In genomic region chr2:177733-178132, GRCh38 we compare ENCODE assay signal across 27 cellular contexts.
DNase-seq lines count a peak whose midpoint lies in the region; ATAC-seq, FAIRE-seq and TF ChIP-seq lines count a peak whose summit lies in the region.
"Had no signal": no experiment of that assay in that cellular context is flagged by ENCODE, and none has a peak within 500 bp of the region (broad histone marks: within the 10 kb centered on the region; RNA-seq: fewer than 3 reads in every experiment).

No MANE protein-coding gene starts in this region.

- peak; percentile 16 for FAIRE-seq in HTR-8/SVneo (lab: Jason Lieb, UNC)
- FAIRE-seq: A204.1, endothelial cell of umbilical vein, G401.6, K562 had no signal

- peak overlapping the region; percentile 88 for H3K27ac Mint-ChIP-seq in chondrocyte (ENCODE audit: unreplicated experiment)
- H3K27ac Mint-ChIP-seq in naive thymus-derived CD4-positive, alpha-beta T cell: peak overlapping the region in 8 of 9 donors; percentile 77 to 98 (median 88)
- H3K27ac Mint-ChIP-seq: type B pancreatic cell had no signal

- intact Hi-C loops in naive thymus-derived CD4-positive, alpha-beta T cell (cut with micrococcal nuclease): loop anchor here in 1 of 2 donors (2.0 to 5.0 kb wide), 4 partner anchors 40 to 500 kb away; partner anchors contain the start of gene TMEM18
- intact Hi-C loops in right cardiac atrium (cut with DNase I): no loop called here

- ATAC-seq in naive thymus-derived CD4-positive, alpha-beta T cell: no peak
- no peak for ATAC-seq in right cardiac atrium
- ATAC-seq: K562, Right ventricle myocardium inferior had no signal

- H3K27me3 ChIP-seq in naive thymus-derived CD4-positive, alpha-beta T cell (ENCODE audit: control insufficient read depth in 2 of 2, insufficient read depth in 2 of 2, low read length in 2 of 2): no peaks in the 10 kb centered on the region
- H3K27me3 ChIP-seq in right cardiac atrium (ENCODE audit: control insufficient read depth, insufficient read depth): no peaks in the 10 kb centered on the region
- H3K27me3 ChIP-seq: dorsolateral prefrontal cortex had no signal

- H3K4me3 ChIP-seq in naive thymus-derived CD4-positive, alpha-beta T cell (ENCODE audit: low read length): no peak overlapping the region
- no peak overlapping the region for H3K4me3 ChIP-seq in right cardiac atrium (ENCODE audit: low read length)
- H3K4me3 ChIP-seq: dorsolateral prefrontal cortex, K562, smooth muscle cell had no signal

- H3K36me3 Mint-ChIP-seq in chondrocyte (ENCODE audit: low read depth): no peaks in the 10 kb centered on the region
- H3K36me3 Mint-ChIP-seq in naive thymus-derived CD4-positive, alpha-beta T cell: peaks cover 0 to 5% (median 0%) of the 10 kb centered on the region in 5 donors
- H3K36me3 Mint-ChIP-seq: type B pancreatic cell had no signal

- no peaks in the 10 kb centered on the region for H3K9me3 ChIP-seq in naive thymus-derived CD4-positive, alpha-beta T cell (ENCODE audit: control insufficient read depth in 2 of 3, low read length in 3 of 3)
- no peaks in the 10 kb centered on the region for H3K9me3 ChIP-seq in right cardiac atrium (ENCODE audit: control insufficient read depth, low read length)

- no peaks in the 10 kb centered on the region for H3K9me3 Mint-ChIP-seq in chondrocyte (ENCODE audit: low read depth)
- peaks cover 0 to 5% (median 0%) of the 10 kb centered on the region in 11 donors for H3K9me3 Mint-ChIP-seq in naive thymus-derived CD4-positive, alpha-beta T cell
- H3K9me3 Mint-ChIP-seq: type B pancreatic cell had no signal

- WGBS in right cardiac atrium: 78% methylated on average over 2 of the region's 2 CpGs

- TF ChIP-seq CTCF in chondrocyte (IDR thresholded peaks at IDR 0.05): no peak

- no peak overlapping the region for H3K4me3 Mint-ChIP-seq in chondrocyte (ENCODE audit: unreplicated experiment)
- peak overlapping the region in 8 of 10 donors; percentile 4 to 79 (median 67) for H3K4me3 Mint-ChIP-seq in naive thymus-derived CD4-positive, alpha-beta T cell
- H3K4me3 Mint-ChIP-seq: type B pancreatic cell had no signal

- POLR2A ChIA-PET in naive thymus-derived CD4-positive, alpha-beta T cell (lab: Charles Lee): interaction anchor here (0.7 to 2.6 kb wide), 5 partner anchors 9 to 86 kb away, joined by 3 to 12 read pairs (median 3); partner anchors contain the start of gene SH3YL1

- no peaks in the 10 kb centered on the region for H3K36me3 ChIP-seq in naive thymus-derived CD4-positive, alpha-beta T cell (ENCODE audit: control insufficient read depth in 2 of 3, insufficient read depth in 3 of 3, low read length in 3 of 3)

- CTCF ChIA-PET in naive thymus-derived CD4-positive, alpha-beta T cell (lab: Charles Lee): interaction anchor here (2.1 kb wide), 1 partner anchor 25 kb away, joined by 10 read pairs; no protein-coding TSS in a partner anchor

- peaks cover 46% of the 10 kb centered on the region for H3K4me1 Mint-ChIP-seq in chondrocyte (ENCODE audit: low read depth)
- peaks cover 22 to 57% (median 49%) of the 10 kb centered on the region in 7 donors for H3K4me1 Mint-ChIP-seq in naive thymus-derived CD4-positive, alpha-beta T cell

- DNase-seq in NCI-H748 (lab: John Stamatoyannopoulos, UW; ENCODE audit: unreplicated experiment): peak; percentile 80
- DNase-seq in NCI-H748 treated with DMSO at 0.1 percent for 48 hours (lab: John Stamatoyannopoulos, UW): no peak
- DNase-seq in HTR-8/SVneo (ENCODE audit: insufficient read length, low spot score): no peak
- no peak for DNase-seq in chondrocyte (ENCODE audit: low spot score)
- no peak for DNase-seq in naive thymus-derived CD4-positive, alpha-beta T cell
- no peak for DNase-seq in HuH-7 (ENCODE audit: low spot score)
- no peak for DNase-seq in right cardiac atrium
- no peak for DNase-seq in OCI-M1 (lab: John Stamatoyannopoulos, UW)
- DNase-seq: activated effector memory CD4-positive, alpha-beta T cell treated with anti-CD3 and anti-CD28 coated beads, Interleukin-2, amount 50 U/mL, for 16 hours; activated T-cell treated with anti-CD3 and anti-CD28 coated beads for 4 hours; DMS153; dorsolateral prefrontal cortex; GOT3; islet precursor cell; midbrain; NCI-H1436; NCI-H82; stimulated activated CD4-positive, alpha-beta T cell treated with anti-CD3 and anti-CD28 coated beads, Interleukin-1b, Interleukin-23, amount 100 ng/mL, for 48 hours; stimulated activated CD8-positive, alpha-beta memory T cell treated with anti-CD3 and anti-CD28 coated beads, Interleukin-4, amount 100 ng/mL, for 48 hours had no signal

- H3K4me1 ChIP-seq in naive thymus-derived CD4-positive, alpha-beta T cell (ENCODE audit: control insufficient read depth in 2 of 2, insufficient read depth in 2 of 2, low read length in 2 of 2): peaks cover 34 to 35% of the 10 kb centered on the region in 2 donors
- H3K4me1 ChIP-seq in right cardiac atrium (ENCODE audit: control insufficient read depth, insufficient read depth, low read length): no peaks in the 10 kb centered on the region
- H3K4me1 ChIP-seq: parathyroid adenoma had no signal

- no peaks in the 10 kb centered on the region for H3K27me3 Mint-ChIP-seq in chondrocyte (ENCODE audit: low read depth)
- peaks cover 0 to 30% (median 0%) of the 10 kb centered on the region in 5 donors for H3K27me3 Mint-ChIP-seq in naive thymus-derived CD4-positive, alpha-beta T cell

- no peak overlapping the region for H3K27ac ChIP-seq in naive thymus-derived CD4-positive, alpha-beta T cell (ENCODE audit: low read depth, low read length)
- no peak overlapping the region for H3K27ac ChIP-seq in right cardiac atrium (ENCODE audit: low read length)
- H3K27ac ChIP-seq: dorsolateral prefrontal cortex, parathyroid adenoma had no signal
